ENCODE assay signal across 29 cellular contexts in the genomic region with DNA sequence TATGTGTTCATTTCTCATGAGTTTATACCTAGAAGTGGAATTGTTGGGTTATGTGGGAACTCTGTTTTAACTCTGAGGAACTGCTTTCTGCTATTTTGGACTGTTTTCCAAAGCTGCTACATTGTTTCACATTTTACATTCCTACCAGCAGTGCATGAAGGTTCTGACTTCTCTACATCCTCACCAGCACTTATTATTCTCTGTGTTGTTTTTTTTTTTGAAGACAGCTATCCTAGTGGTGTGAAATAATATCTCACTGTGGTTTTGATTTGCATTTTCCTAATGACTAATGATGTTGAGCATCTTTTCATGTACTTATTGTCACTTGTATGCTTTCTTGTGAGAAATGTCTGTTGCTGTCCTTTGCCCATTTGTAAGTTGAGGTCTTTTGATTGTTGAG.
"Had no signal": no experiment of that assay in that cellular context is flagged by ENCODE, and none has a peak within 500 bp of the region (broad histone marks: within the 10 kb centered on the region; RNA-seq: fewer than 3 reads in every experiment).

No MANE protein-coding gene starts in this region.

- H3K9ac ChIP-seq: parathyroid adenoma had no signal

- H3K27me3 Mint-ChIP-seq: progenitor cell of endocrine pancreas had no signal

- H3K27ac Mint-ChIP-seq: effector memory CD8-positive, alpha-beta T cell; mesothelial cell of epicardium; naive B cell; natural killer cell treated with Interleukin-12 subunit alpha and Interleukin-12 subunit beta and Interleukin-15 and Interleukin-18, amount 100 ng/mL, for 72 hours; progenitor cell of endocrine pancreas; stimulated activated naive B cell treated with anti-CD40 and anti-IgM and Interleukin-4, amounts not matched to agents 10 μg/mL and 1 μg/mL and 100 μg/mL, for 72 hours; stimulated activated naive CD8-positive, alpha-beta T cell treated with anti-CD3 and anti-CD28 coated beads, Interleukin-15, Interleukin-2, amounts not matched to agents 100 ng/mL and 50 ng/mL, for 24 hours had no signal

- H3K4me1 ChIP-seq: left lung, parathyroid adenoma, right lobe of liver, upper lobe of right lung, uterus had no signal

- ATAC-seq: effector memory CD8-positive, alpha-beta T cell; heart right ventricle; left cardiac atrium; left lung; mucosa of descending colon; natural killer cell treated with Interleukin-12 subunit alpha and Interleukin-12 subunit beta and Interleukin-15 and Interleukin-18, amount 100 ng/mL, for 72 hours; right lobe of liver; stimulated activated naive B cell treated with anti-CD40 and anti-IgM and Interleukin-4, amounts not matched to agents 10 μg/mL and 1 μg/mL and 100 μg/mL, for 72 hours; upper lobe of right lung had no signal

- H3K27me3 ChIP-seq: esophagus squamous epithelium, left lung, right lobe of liver, tibial nerve, upper lobe of right lung, uterus had no signal

- H3K4me3 ChIP-seq: esophagus squamous epithelium, heart right ventricle, left lung, mucosa of descending colon, right lobe of liver, thoracic aorta, tibial nerve, upper lobe of right lung, uterus had no signal

- H3K79me2 ChIP-seq: parathyroid adenoma had no signal

- H3K36me3 ChIP-seq: heart right ventricle, left lung, right lobe of liver, thoracic aorta, upper lobe of right lung, uterus had no signal

- H3K4me1 Mint-ChIP-seq: naive B cell; stimulated activated naive B cell treated with anti-CD40 and anti-IgM and Interleukin-4, amounts not matched to agents 10 μg/mL and 1 μg/mL and 100 μg/mL, for 72 hours had no signal

- H3K4me3 Mint-ChIP-seq: effector memory CD8-positive, alpha-beta T cell; mesothelial cell of epicardium; naive B cell; natural killer cell treated with Interleukin-12 subunit alpha and Interleukin-12 subunit beta and Interleukin-15 and Interleukin-18, amount 100 ng/mL, for 72 hours; stimulated activated naive B cell treated with anti-CD40 and anti-IgM and Interleukin-4, amounts not matched to agents 10 μg/mL and 1 μg/mL and 100 μg/mL, for 72 hours; stimulated activated naive CD8-positive, alpha-beta T cell treated with anti-CD3 and anti-CD28 coated beads, Interleukin-15, Interleukin-2, amounts not matched to agents 100 ng/mL and 50 ng/mL, for 24 hours had no signal

- H3K9me3 ChIP-seq: left lung, mucosa of descending colon, right lobe of liver, thoracic aorta, upper lobe of right lung, uterus had no signal

- H3K9me3 Mint-ChIP-seq: effector memory CD8-positive, alpha-beta T cell; natural killer cell treated with Interleukin-12 subunit alpha and Interleukin-12 subunit beta and Interleukin-15 and Interleukin-18, amount 100 ng/mL, for 72 hours had no signal

- H3K27ac ChIP-seq: esophagus squamous epithelium, heart right ventricle, left lung, parathyroid adenoma, right lobe of liver, thoracic aorta, tibial nerve, upper lobe of right lung, uterus had no signal

- FAIRE-seq: endometrium, islet of Langerhans, small intestine had no signal

- H2AFZ ChIP-seq: parathyroid adenoma had no signal

- H3K36me3 Mint-ChIP-seq: naive B cell; natural killer cell treated with Interleukin-12 subunit alpha and Interleukin-12 subunit beta and Interleukin-15 and Interleukin-18, amount 100 ng/mL, for 72 hours; stimulated activated naive B cell treated with anti-CD40 and anti-IgM and Interleukin-4, amounts not matched to agents 10 μg/mL and 1 μg/mL and 100 μg/mL, for 72 hours had no signal

- DNase-seq: cortex of kidney; effector memory CD8-positive, alpha-beta T cell; erythroblast; esophagus squamous epithelium; foreskin melanocyte; glutamatergic neuron; heart right ventricle; hippocampal formation; left cardiac atrium; left lung; mesenchymal stem cell; mucosa of descending colon; naive B cell; right lobe of liver; small intestine; stimulated activated CD4-positive, alpha-beta T cell treated with anti-CD3 and anti-CD28 coated beads, Interleukin-15, amount 100 ng/mL, for 24 hours; stimulated activated CD4-positive, alpha-beta T cell treated with anti-CD3 and anti-CD28 coated beads, Interleukin-2, amount 100 ng/mL, for 48 hours; stimulated activated naive B cell treated with anti-CD40 and anti-IgM and Interleukin-4, amounts not matched to agents 10 μg/mL and 1 μg/mL and 100 μg/mL, for 72 hours; upper lobe of right lung; uterus had no signal
